Comparison of ENCODE assay signal across 8 cellular contexts in the genomic region with DNA sequence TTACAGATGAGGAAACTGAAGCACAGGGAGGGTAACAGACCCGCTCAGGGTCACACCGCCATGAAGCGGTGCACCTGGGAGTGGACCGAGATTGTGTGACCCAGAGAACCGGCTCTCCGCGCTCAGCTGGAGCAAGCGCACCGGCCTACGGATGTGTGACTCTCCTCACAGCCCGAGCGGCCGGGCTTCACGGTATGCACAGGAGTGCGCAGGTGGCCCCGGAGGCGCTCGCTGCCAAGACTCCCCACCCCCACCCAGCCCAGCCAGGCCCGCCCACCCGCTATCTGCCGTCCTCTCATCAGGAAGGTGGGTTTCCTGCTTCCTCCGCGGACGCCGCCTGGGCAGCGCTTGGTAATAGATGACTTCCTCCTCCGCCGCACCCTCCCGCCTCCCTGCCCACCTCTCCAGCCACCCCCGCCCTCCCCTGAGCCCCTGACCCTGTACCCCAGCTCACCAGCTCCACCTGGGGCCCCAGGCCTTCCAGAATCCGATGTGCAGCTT.
DNase-seq lines count a peak whose midpoint lies in the region; ATAC-seq and TF ChIP-seq lines count a peak whose summit lies in the region.

No MANE protein-coding gene starts in this region.

- TF ChIP-seq CTCF in transverse colon (IDR thresholded peaks at IDR 0.05): no peak

- peaks cover 34 to 69% (median 48%) of the 10 kb centered on the region in 4 donors for H3K4me1 ChIP-seq in transverse colon

- intact Hi-C loops in activated naive CD4-positive, alpha-beta T cell treated with anti-CD3 and anti-CD28 coated beads for 36 hours (cut with micrococcal nuclease): loop anchor here (1.0 to 5.0 kb wide), 4 partner anchors 10 to 739 kb away; no protein-coding TSS in a partner anchor
- intact Hi-C loops in activated CD4-positive, alpha-beta memory T cell treated with anti-CD3 and anti-CD28 coated beads for 36 hours (cut with micrococcal nuclease): loop anchor here (1.0 to 10.0 kb wide), 3 partner anchors 10 to 458 kb away; a partner anchor contains a TSS
- intact Hi-C loops in left ventricle myocardium superior (cut with micrococcal nuclease): no loop called here
- intact Hi-C loops in transverse colon (cut with DNase I; ENCODE audit: low total_unique reads): loop anchor here (5.0 kb wide), 1 partner anchor 34 kb away; no protein-coding TSS in a partner anchor

- H3K27me3 Mint-ChIP-seq in activated naive CD4-positive, alpha-beta T cell treated with anti-CD3 and anti-CD28 coated beads for 36 hours (ENCODE audit: low read depth): no peaks in the 10 kb centered on the region
- no peaks in the 10 kb centered on the region for H3K27me3 Mint-ChIP-seq in activated CD4-positive, alpha-beta memory T cell treated with anti-CD3 and anti-CD28 coated beads for 36 hours

- peak overlapping the region in 3 of 4 donors; percentile 22 to 36 (median 23) for H3K4me3 ChIP-seq in transverse colon

- TF ChIP-seq EP300 in transverse colon (IDR thresholded peaks at IDR 0.05; ENCODE audit: low read depth): no peak

- no peaks in the 10 kb centered on the region for H3K27me3 ChIP-seq in transverse colon

- peaks cover 45% of the 10 kb centered on the region for H3K4me1 Mint-ChIP-seq in activated naive CD4-positive, alpha-beta T cell treated with anti-CD3 and anti-CD28 coated beads for 36 hours (ENCODE audit: low read depth)
- peaks cover 41% of the 10 kb centered on the region for H3K4me1 Mint-ChIP-seq in activated CD4-positive, alpha-beta memory T cell treated with anti-CD3 and anti-CD28 coated beads for 36 hours (ENCODE audit: low read depth)

- in situ Hi-C loops in transverse colon (cut with MboI; ENCODE audit: low pct_ligation_motif_present in 1 of 4, low pct_unique_long_range_greater_than_20kb in 1 of 4, low sequenced_read_pairs in 3 of 4): no loop called here

- peak; percentile 18 for DNase-seq in activated naive CD4-positive, alpha-beta T cell treated with anti-CD3 and anti-CD28 coated beads for 36 hours
- no peak for DNase-seq in activated naive CD4-positive, alpha-beta T cell treated with anti-CD3 and anti-CD28 coated beads, Interleukin-2, amount 50 U/mL, for 16 hours
- DNase-seq in activated CD4-positive, alpha-beta memory T cell treated with anti-CD3 and anti-CD28 coated beads for 36 hours: peak; percentile 53
- DNase-seq in left ventricle myocardium superior (peak; percentile 62), transverse colon (peak; percentile 61)

- 20 to 57% methylated on average over 1 to 21 of the region's 31 CpGs for WGBS in transverse colon (ENCODE audit: low coverage in 1 of 2), 2 donors

- POLR2A ChIA-PET in activated CD4-positive, alpha-beta memory T cell treated with anti-CD3 and anti-CD28 coated beads for 36 hours (lab: Charles Lee): interaction anchor here (1.6 kb wide), 1 partner anchor 9 kb away, joined by 12 read pairs; no protein-coding TSS in a partner anchor

- no peak overlapping the region for H3K4me3 Mint-ChIP-seq in activated naive CD4-positive, alpha-beta T cell treated with anti-CD3 and anti-CD28 coated beads for 36 hours
- peak overlapping the region; percentile 55 for H3K4me3 Mint-ChIP-seq in activated CD4-positive, alpha-beta memory T cell treated with anti-CD3 and anti-CD28 coated beads for 36 hours

- no peak overlapping the region for H3K27ac Mint-ChIP-seq in activated naive CD4-positive, alpha-beta T cell treated with anti-CD3 and anti-CD28 coated beads for 36 hours
- H3K27ac Mint-ChIP-seq in activated CD4-positive, alpha-beta memory T cell treated with anti-CD3 and anti-CD28 coated beads for 36 hours: peak overlapping the region; percentile 70

- TF ChIP-seq POLR2A in transverse colon (IDR thresholded peaks at IDR 0.05): no peak

- CTCF ChIA-PET in activated naive CD4-positive, alpha-beta T cell treated with anti-CD3 and anti-CD28 coated beads for 36 hours (lab: Charles Lee): interaction anchor here (0.6 to 1.4 kb wide), 4 partner anchors 310 to 426 kb away, joined by 3 to 4 read pairs (median 3); no protein-coding TSS in a partner anchor
- CTCF ChIA-PET in activated CD4-positive, alpha-beta memory T cell treated with anti-CD3 and anti-CD28 coated beads for 36 hours (lab: Charles Lee): interaction anchor here (1.0 to 3.0 kb wide), 2 partner anchors 9 to 89 kb away, joined by 3 to 15 read pairs; no protein-coding TSS in a partner anchor

- H3K36me3 ChIP-seq in transverse colon: peaks cover 0 to 10% (median 0%) of the 10 kb centered on the region in 4 donors

- no peaks in the 10 kb centered on the region for H3K9me3 ChIP-seq in transverse colon

- H3K36me3 Mint-ChIP-seq in activated naive CD4-positive, alpha-beta T cell treated with anti-CD3 and anti-CD28 coated beads for 36 hours (ENCODE audit: low read depth): peaks cover 22% of the 10 kb centered on the region
- peaks cover 22% of the 10 kb centered on the region for H3K36me3 Mint-ChIP-seq in activated CD4-positive, alpha-beta memory T cell treated with anti-CD3 and anti-CD28 coated beads for 36 hours

- H3K9me3 Mint-ChIP-seq in activated naive CD4-positive, alpha-beta T cell treated with anti-CD3 and anti-CD28 coated beads for 36 hours: peaks cover 2% of the 10 kb centered on the region
- H3K9me3 Mint-ChIP-seq in activated CD4-positive, alpha-beta memory T cell treated with anti-CD3 and anti-CD28 coated beads for 36 hours: peaks cover 3% of the 10 kb centered on the region

- no peak for ATAC-seq in left ventricle myocardium superior
- no peak for ATAC-seq in HG03378 (IDR thresholded peaks at IDR 0.05; ENCODE audit: unreplicated experiment)
- ATAC-seq in HG03097 (IDR thresholded peaks at IDR 0.05; ENCODE audit: low FRiP score, unreplicated experiment): no peak
- no peak for ATAC-seq in HG03521 (IDR thresholded peaks at IDR 0.05; ENCODE audit: unreplicated experiment)

- H3K27ac ChIP-seq in transverse colon: peak overlapping the region; percentile 84 to 94 (median 86)
